In genomic region chr13:81551036-81551435, GRCh38 we compare ENCODE assay signal across 25 cellular contexts.
"Had no signal": no experiment of that assay in that cellular context is flagged by ENCODE, and none has a peak within 500 bp of the region (broad histone marks: within the 10 kb centered on the region; RNA-seq: fewer than 3 reads in every experiment).

No MANE protein-coding gene starts in this region.

- H3K4me3 Mint-ChIP-seq: activated CD4-positive, alpha-beta memory T cell treated with anti-CD3 and anti-CD28 coated beads for 36 hours; activated naive CD4-positive, alpha-beta T cell treated with anti-CD3 and anti-CD28 coated beads for 36 hours; activated naive CD8-positive, alpha-beta T cell treated with anti-CD3 and anti-CD28 coated beads, Interleukin-2, amount 10 ng/mL, durations not matched to agents 7 days and 5 days; activated T-cell treated with anti-CD3 and anti-CD28 coated beads, Interleukin-2, amount 50 U/mL, for 72 hours; immature natural killer cell; naive B cell had no signal

- H3K4me3 ChIP-seq: coronary artery, lower lobe of right lung, mucosa of descending colon, thyroid gland, upper lobe of right lung had no signal

- H3K36me3 ChIP-seq: lower lobe of right lung, thyroid gland, upper lobe of right lung had no signal

- H3K4me1 ChIP-seq: lower lobe of right lung, parathyroid adenoma, thyroid gland, upper lobe of right lung had no signal

- ATAC-seq: activated T-cell treated with anti-CD3 and anti-CD28 coated beads, Interleukin-2, amount 50 U/mL, for 72 hours; left lobe of liver; lower lobe of right lung; mucosa of descending colon; right cardiac atrium; stimulated activated naive CD8-positive, alpha-beta T cell treated with anti-CD3 and anti-CD28 coated beads, Interleukin-15, Interleukin-2, amounts not matched to agents 100 U/mL and 50 U/mL, for 24 hours; upper lobe of right lung had no signal

- H3K27ac ChIP-seq: coronary artery, lower lobe of right lung, parathyroid adenoma, thyroid gland, upper lobe of right lung had no signal

- H3K36me3 Mint-ChIP-seq: activated CD4-positive, alpha-beta memory T cell treated with anti-CD3 and anti-CD28 coated beads for 36 hours; activated naive CD8-positive, alpha-beta T cell treated with anti-CD3 and anti-CD28 coated beads, Interleukin-2, amount 10 ng/mL, durations not matched to agents 7 days and 5 days; naive B cell had no signal

- H3K27ac Mint-ChIP-seq: activated CD4-positive, alpha-beta memory T cell treated with anti-CD3 and anti-CD28 coated beads for 36 hours; activated naive CD4-positive, alpha-beta T cell treated with anti-CD3 and anti-CD28 coated beads for 36 hours; activated naive CD8-positive, alpha-beta T cell treated with anti-CD3 and anti-CD28 coated beads, Interleukin-2, amount 10 ng/mL, durations not matched to agents 7 days and 5 days; activated T-cell treated with anti-CD3 and anti-CD28 coated beads, Interleukin-2, amount 50 U/mL, for 72 hours; immature natural killer cell; naive B cell had no signal

- H3K27me3 ChIP-seq: thyroid gland, upper lobe of right lung had no signal

- DNase-seq: activated CD4-positive, alpha-beta memory T cell treated with anti-CD3 and anti-CD28 coated beads for 36 hours; activated CD4-positive, alpha-beta T cell treated with anti-CD3 and anti-CD28 coated beads for 48 hours; activated effector memory CD4-positive, alpha-beta T cell treated with Interleukin-2 at 50 U/mL for 16 hours; activated naive CD4-positive, alpha-beta T cell treated with anti-CD3 and anti-CD28 coated beads for 36 hours; activated naive CD8-positive, alpha-beta T cell treated with anti-CD3 and anti-CD28 coated beads, Interleukin-2, amount 10 ng/mL, durations not matched to agents 7 days and 5 days; activated T-cell treated with anti-CD3 and anti-CD28 coated beads, Interleukin-2, amount 50 U/mL, for 72 hours; amniotic stem cell; erythroblast; foreskin fibroblast; immature natural killer cell; lower lobe of right lung; mesendoderm; mucosa of descending colon; naive B cell; nucleus accumbens; right cardiac atrium; stimulated activated CD4-positive, alpha-beta T cell treated with anti-CD3 and anti-CD28 coated beads, Interleukin-4, amount 100 ng/mL, for 24 hours; stimulated activated naive CD8-positive, alpha-beta T cell treated with anti-CD3 and anti-CD28 coated beads, Interleukin-15, Interleukin-2, amounts not matched to agents 100 U/mL and 50 U/mL, for 24 hours; substantia nigra; T-helper 9 cell; thyroid gland; upper lobe of right lung had no signal

- H3K27me3 Mint-ChIP-seq: activated CD4-positive, alpha-beta memory T cell treated with anti-CD3 and anti-CD28 coated beads for 36 hours; activated naive CD8-positive, alpha-beta T cell treated with anti-CD3 and anti-CD28 coated beads, Interleukin-2, amount 10 ng/mL, durations not matched to agents 7 days and 5 days; naive B cell had no signal

- H3K4me1 Mint-ChIP-seq: activated naive CD8-positive, alpha-beta T cell treated with anti-CD3 and anti-CD28 coated beads, Interleukin-2, amount 10 ng/mL, durations not matched to agents 7 days and 5 days; immature natural killer cell; naive B cell had no signal

- H3K9me3 ChIP-seq: lower lobe of right lung, thyroid gland, upper lobe of right lung had no signal
